ENCODE assay signal across 8 cellular contexts in the genomic region with DNA sequence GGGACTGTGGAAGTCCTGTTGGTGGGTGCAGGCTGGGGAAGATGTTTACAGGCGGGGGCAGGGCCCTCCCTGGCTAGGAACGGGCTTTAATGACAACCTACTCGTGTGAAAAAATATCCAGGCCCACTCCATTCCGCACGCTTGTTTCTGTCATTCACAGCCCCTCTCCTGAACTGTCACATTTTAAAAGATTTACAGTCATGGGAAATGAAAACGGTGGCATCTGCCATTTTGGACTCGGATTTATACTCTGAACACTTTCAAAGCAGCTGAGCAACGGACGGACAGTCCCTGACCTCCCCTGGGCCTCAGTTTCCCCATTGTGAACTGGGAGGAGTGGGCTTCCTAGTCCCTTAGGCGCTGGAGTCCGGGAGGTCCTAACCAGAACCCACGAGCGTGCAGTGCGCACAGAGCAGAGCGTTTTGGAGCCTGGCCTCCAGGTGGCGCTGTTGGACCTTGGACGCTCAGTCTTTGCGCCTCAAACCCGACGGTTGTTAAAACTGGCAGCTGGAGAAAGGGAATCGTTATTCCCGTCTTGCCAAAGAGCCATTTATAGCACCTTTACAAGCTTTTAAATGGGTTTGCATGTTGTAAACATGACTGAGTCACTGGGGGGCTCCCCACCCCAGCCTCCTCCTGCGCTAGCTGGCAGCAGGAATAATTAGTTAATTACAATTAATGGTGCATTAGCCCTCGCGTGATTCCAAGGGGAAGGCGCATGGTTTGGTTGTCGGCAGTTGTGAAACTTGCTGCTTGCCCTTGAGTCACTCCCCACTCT.
DNase-seq lines count a peak whose midpoint lies in the region; ATAC-seq lines count a peak whose summit lies in the region.

No MANE protein-coding gene starts in this region.

- H3K27ac ChIP-seq in right cardiac atrium (ENCODE audit: low read length): no peak overlapping the region

- 27% methylated on average over 27 of the region's 27 CpGs for WGBS in right cardiac atrium

- H3K9me3 ChIP-seq in right cardiac atrium (ENCODE audit: control insufficient read depth, low read length): no peaks in the 10 kb centered on the region

- H3K4me3 ChIP-seq in right cardiac atrium (ENCODE audit: low read length): no peak overlapping the region

- no peaks in the 10 kb centered on the region for H3K4me1 ChIP-seq in right cardiac atrium (ENCODE audit: control insufficient read depth, insufficient read depth, low read length)

- intact Hi-C loops in right cardiac atrium (cut with DNase I) (no loop called here), sciatic nerve (cut with DNase I) (loop anchor here (5.0 kb wide), 1 partner anchor 1071 kb away; no protein-coding TSS in a partner anchor)

- H3K27me3 ChIP-seq in right cardiac atrium (ENCODE audit: control insufficient read depth, insufficient read depth): no peaks in the 10 kb centered on the region

- ATAC-seq in right cardiac atrium: peak; percentile 65 to 72
- peak; percentile 80 for ATAC-seq in sciatic nerve
- ATAC-seq in HG03342 (IDR thresholded peaks at IDR 0.05; ENCODE audit: unreplicated experiment): no peak
- ATAC-seq in GM18909 (IDR thresholded peaks at IDR 0.05; ENCODE audit: poor library complexity, unreplicated experiment): no peak

- DNase-seq in GM04504 (ENCODE audit: low read depth) (peak; percentile 55), NCI-H1105 treated with DMSO at 0.1 percent for 48 hours (lab: John Stamatoyannopoulos, UW) (peak; percentile 80), T-helper 1 cell (peak; percentile 44 to 68 (median 60)), anterior cingulate cortex (lab: John Stamatoyannopoulos, UW) (peak in 55 of 58 donors; percentile 22 to 90 (median 51)), right cardiac atrium (peak; percentile 80 to 93 (median 92)), sciatic nerve (ENCODE audit: low spot score) (peak; percentile 93)

Comparison
In these comparisons a context has a peak if more than half of its experiments do, and no peak if none do; other contexts are left out.
1. ATAC-seq: peak in right cardiac atrium (2 of 2) and sciatic nerve (single experiment); none in HG03342 (single experiment) and GM18909 (single experiment).
2. Peak in every context shown above with its lines, with median percentiles within 50 percentile points of each other: DNase-seq.